Comparison of ENCODE assay signal across 1 cellular context in genomic region chr10:11017575-11018425, GRCh38.
TF ChIP-seq lines count a peak whose summit lies in the region.

TSS of gene CELF2 (plus strand) at chr10:11017872. CDS start at chr10:11018090, 218 bp downstream.

TF ChIP-seq in HEK293, 187 proteins besides CTCF, POLR2A, EP300 and RAD21 (continued from another document):
- TF ChIP-seq ELK4 (IDR thresholded peaks at IDR 0.05; ENCODE audit: borderline replicate concordance, low read depth, low read length) (no peak), ZNF561 (tag by site-specific recombination; IDR thresholded peaks at IDR 0.05; ENCODE audit: borderline replicate concordance) (peak; percentile 44; the same call in 1 of the 2 replicates), YY2 (tag by site-specific recombination; IDR thresholded peaks at IDR 0.05) (no peak), ZBTB1 (tag by site-specific recombination; IDR thresholded peaks at IDR 0.05) (no peak), KLF8 (tag by site-specific recombination; IDR thresholded peaks at IDR 0.05) (peak; percentile 33; the same call in 1 of the 2 replicates), ZNF558 (tag by site-specific recombination; IDR thresholded peaks at IDR 0.05) (no peak), MZF1 (tag by site-specific recombination; IDR thresholded peaks at IDR 0.05; ENCODE audit: borderline replicate concordance) (no peak), ZNF140 (tag by site-specific recombination; IDR thresholded peaks at IDR 0.05) (no peak), ZNF544 (tag by site-specific recombination; IDR thresholded peaks at IDR 0.05) (no peak), ZEB2 (tag by site-specific recombination; IDR thresholded peaks at IDR 0.05) (peak; percentile 9; the same call in 1 of the 2 replicates), ZNF335 (tag by site-specific recombination; conservative IDR thresholded peaks at IDR 0.05) (peak; percentile 7), SCRT1 (tag by site-specific recombination; IDR thresholded peaks at IDR 0.05; ENCODE audit: borderline replicate concordance) (no peak), ZNF292 (tag by site-specific recombination; IDR thresholded peaks at IDR 0.05; ENCODE audit: borderline replicate concordance, low read depth) (no peak), ZNF175 (tag by site-specific recombination; IDR thresholded peaks at IDR 0.05) (no peak), ZBTB10 (tag by site-specific recombination; IDR thresholded peaks at IDR 0.05) (0 out of 2 replicates have a peak, but pooled peaks have one; percentile 22), ZNF626 (tag by site-specific recombination; IDR thresholded peaks at IDR 0.05) (no peak), SP3 (tag by site-specific recombination; IDR thresholded peaks at IDR 0.05) (peak; percentile 38; the same call in 1 of the 2 replicates), KLF16 (tag by site-specific recombination; IDR thresholded peaks at IDR 0.05) (no peak), ZNF692 (tag by site-specific recombination; IDR thresholded peaks at IDR 0.05) (no peak), ZNF26 (tag by site-specific recombination; IDR thresholded peaks at IDR 0.05) (no peak), ZNF19 (tag by site-specific recombination; IDR thresholded peaks at IDR 0.05; ENCODE audit: low read depth) (no peak), ZNF302 (tag by site-specific recombination; IDR thresholded peaks at IDR 0.05; ENCODE audit: low read depth) (no peak), ZSCAN30 (tag by site-specific recombination; IDR thresholded peaks at IDR 0.05) (peak; percentile 67), ZNF324 (tag by site-specific recombination; IDR thresholded peaks at IDR 0.05) (peak; percentile 39; the same call in 1 of the 2 replicates), OVOL3 (tag by site-specific recombination; IDR thresholded peaks at IDR 0.05) (no peak), ZNF426 (tag by site-specific recombination; IDR thresholded peaks at IDR 0.05) (no peak), ZNF2 (tag by site-specific recombination; IDR thresholded peaks at IDR 0.05) (no peak), HIC1 (tag by site-specific recombination; IDR thresholded peaks at IDR 0.05) (peak; percentile 47; the same call in 1 of the 2 replicates), ZNF610 (tag by site-specific recombination; IDR thresholded peaks at IDR 0.05; ENCODE audit: borderline replicate concordance) (no peak), GLIS1 (tag by site-specific recombination; IDR thresholded peaks at IDR 0.05) (peak; percentile 77; the same call in 1 of the 2 replicates), ZBTB20 (tag by site-specific recombination; IDR thresholded peaks at IDR 0.05) (peak; percentile 78; the same call in 1 of the 2 replicates), ZNF501 (tag by site-specific recombination; IDR thresholded peaks at IDR 0.05) (0 out of 2 replicates have a peak, but pooled peaks have one; percentile 35), ZNF23 (tag by site-specific recombination; IDR thresholded peaks at IDR 0.05; ENCODE audit: borderline replicate concordance) (no peak), ZNF423 (tag by site-specific recombination; IDR thresholded peaks at IDR 0.05) (no peak), ZNF521 (tag by site-specific recombination; IDR thresholded peaks at IDR 0.05) (no peak), GLI4 (tag by site-specific recombination; IDR thresholded peaks at IDR 0.05) (no peak), ZNF777 (tag by site-specific recombination; IDR thresholded peaks at IDR 0.05; ENCODE audit: borderline replicate concordance) (no peak)
